8 cellular contexts compared by ENCODE assay signal in the genomic region with DNA sequence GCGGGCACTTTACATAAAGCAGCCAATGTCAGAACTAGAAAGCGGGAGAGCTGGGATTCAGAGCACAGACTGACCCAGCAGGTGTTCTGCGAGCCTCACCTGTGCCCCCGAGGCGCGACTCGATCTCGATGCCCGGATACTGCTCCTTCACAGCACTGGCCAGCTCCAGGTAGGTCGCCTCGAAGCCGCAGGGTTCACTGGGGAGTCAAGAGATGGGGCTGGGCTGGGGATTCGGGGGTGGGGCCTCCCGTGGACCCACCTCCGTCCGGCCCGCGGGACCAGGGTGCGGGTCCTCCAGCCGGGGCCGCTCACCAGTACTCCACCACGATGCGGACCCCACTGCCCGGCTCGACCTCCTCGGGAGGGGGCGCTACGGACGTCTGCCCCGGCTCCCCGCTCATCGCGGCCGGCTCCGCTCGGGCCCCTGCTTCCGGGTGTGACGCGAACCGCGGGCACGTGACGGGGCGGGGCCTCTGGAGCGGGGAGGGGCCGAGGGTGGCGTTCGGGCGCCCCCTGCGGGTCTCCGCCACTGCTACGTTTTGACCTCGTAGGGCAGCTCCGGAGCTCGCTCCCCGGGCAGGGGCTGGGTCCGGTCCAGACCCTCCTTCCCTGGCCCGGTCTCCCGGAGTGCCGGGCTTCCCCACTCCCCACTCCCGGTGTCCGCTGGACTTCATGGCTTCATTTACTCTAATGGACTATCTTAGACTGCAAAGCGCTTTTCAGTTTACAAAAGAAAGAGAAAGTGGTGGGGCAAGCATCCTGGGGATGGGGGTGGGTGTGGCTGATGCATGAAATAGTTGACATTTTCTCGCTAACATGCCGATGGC. TPM values are rescaled to one million over a fixed set of nuclear protein-coding genes. Genes with fewer than 3 reads are reported as not detected.
A peak's percentile ranks its signal among the peaks of the same experiment; 100 is the strongest.
DNase-seq lines count a peak whose midpoint lies in the region; ATAC-seq, FAIRE-seq and TF ChIP-seq lines count a peak whose summit lies in the region.

A gene with protein sequence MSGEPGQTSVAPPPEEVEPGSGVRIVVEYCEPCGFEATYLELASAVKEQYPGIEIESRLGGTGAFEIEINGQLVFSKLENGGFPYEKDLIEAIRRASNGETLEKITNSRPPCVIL (minus strand): TSS at position 438 of the 827 bp plus-strand sequence. CDS start 37 bp downstream, at position 401.

- no peak within 1 kb of the TSS for H3K14ac ChIP-seq in neuronal stem cell (ENCODE audit: low read length)

- TF ChIP-seq POLR2A in H54 (IDR thresholded peaks at IDR 0.05; ENCODE audit: low read depth, low read length) = peak; percentile 77

- DNase-seq in H54 (ENCODE audit: insufficient read length, low spot score) = peak; percentile 91
- peak; percentile 87 to 90 for DNase-seq in SJCRH30
- peak; percentile 93 for DNase-seq in activated gamma-delta T cell treated with anti-CD3 and anti-CD28 coated beads, Interleukin-2, amount 50 U/mL, for 16 hours (ENCODE audit: low read depth)
- DNase-seq in foreskin keratinocyte = peak in 1 of 2 donors; percentile 65
- peak; percentile 87 for DNase-seq in neuronal stem cell (ENCODE audit: low spot score)

- no peak within 1 kb of the TSS for H4K8ac ChIP-seq in neuronal stem cell (ENCODE audit: low read depth, low read length)

- peak within 1 kb of the TSS; percentile 97 for H3K23ac ChIP-seq in neuronal stem cell (ENCODE audit: low read depth, low read length, poor library complexity)

- peaks cover 1% of the 10 kb centered on the region for H3K79me1 ChIP-seq in neuronal stem cell (ENCODE audit: low read depth, low read length)

- no peak within 1 kb of the TSS for H3K4ac ChIP-seq in neuronal stem cell (ENCODE audit: low read length)

- H2BK5ac ChIP-seq in neuronal stem cell (ENCODE audit: low read length) = no peak within 1 kb of the TSS

- H3K4me1 ChIP-seq in ES-I3 (ENCODE audit: insufficient read depth, low read length) (no peaks in the 10 kb centered on the region; the same call in 1 of the 2 replicates), Loucy (ENCODE audit: insufficient read depth, low read length, poor library complexity, severe bottlenecking) (peaks cover 10% of the 10 kb centered on the region), SJCRH30 (no peaks in the 10 kb centered on the region), foreskin keratinocyte (no peaks in the 10 kb centered on the region), neuronal stem cell (ENCODE audit: control insufficient read depth in 2 of 2, insufficient read depth in 1 of 2, low read depth in 1 of 2, low read length in 2 of 2) (peaks cover 0 to 3% of the 10 kb centered on the region in 2 donors)

- 0 out of 2 replicates have a peak, but pooled peaks cover 3% of the 10 kb centered on the region for H3K36me3 ChIP-seq in ES-I3 (ENCODE audit: insufficient read depth, low read length)
- H3K36me3 ChIP-seq in Loucy (ENCODE audit: insufficient read depth, low read length) = no peaks in the 10 kb centered on the region
- no peaks in the 10 kb centered on the region for H3K36me3 ChIP-seq in SJCRH30
- peaks cover 25 to 39% of the 10 kb centered on the region in 2 donors for H3K36me3 ChIP-seq in neuronal stem cell (replicated peaks in 1 of 2; ENCODE audit: control insufficient read depth in 2 of 2, insufficient read depth in 2 of 2, low read length in 2 of 2)

- peak; percentile 90 for ATAC-seq in foreskin keratinocyte

- H3K9me3 ChIP-seq in ES-I3 (ENCODE audit: control insufficient read depth, insufficient read depth, low read length) (no peaks in the 10 kb centered on the region), Loucy (ENCODE audit: insufficient read depth, low read depth, low read length) (no peaks in the 10 kb centered on the region), SJCRH30 (replicated peaks) (no peaks in the 10 kb centered on the region), neuronal stem cell (replicated peaks in 1 of 2; ENCODE audit: control insufficient read depth in 2 of 2, insufficient read depth in 1 of 2, low read depth in 1 of 2, low read length in 2 of 2) (no peaks in the 10 kb centered on the region)

- peak within 1 kb of the TSS; percentile 92 for H3K18ac ChIP-seq in neuronal stem cell (ENCODE audit: low read length)

- H2AFZ ChIP-seq in Loucy (ENCODE audit: low read length) (peak within 1 kb of the TSS; percentile 91), neuronal stem cell (ENCODE audit: low read length) (peak within 1 kb of the TSS; percentile 98)

- no CpG with 5 or more reads among the region's 65 CpGs for WGBS in neuronal stem cell (ENCODE audit: extremely low coverage in 2 of 2, insufficient read length in 2 of 2, insufficient replicate concordance in 1 of 2), 2 donors

- H3K27ac ChIP-seq in SJCRH30 = peak within 1 kb of the TSS; percentile 38
- H3K27ac ChIP-seq in foreskin keratinocyte = peak within 1 kb of the TSS; percentile 81
- H3K27ac ChIP-seq in neuronal stem cell (replicated peaks; ENCODE audit: low read length) = no peak within 1 kb of the TSS

- peak within 1 kb of the TSS; percentile 97 for H3K4me2 ChIP-seq in Loucy (ENCODE audit: low read depth, low read length, poor library complexity, severe bottlenecking)
- H3K4me2 ChIP-seq in neuronal stem cell (ENCODE audit: insufficient read depth, low read length, poor library complexity, severe bottlenecking) = peak within 1 kb of the TSS; percentile 78

- H3F3A ChIP-seq in Loucy (ENCODE audit: low read depth) = no peaks in the 10 kb centered on the region

- no peak for FAIRE-seq in H54 (lab: Jason Lieb, UNC)

- peak within 1 kb of the TSS; percentile 71 for H2BK15ac ChIP-seq in neuronal stem cell (ENCODE audit: low read length)

- no peak within 1 kb of the TSS for H2BK120ac ChIP-seq in neuronal stem cell (ENCODE audit: low read depth, low read length)

- peaks cover 9% of the 10 kb centered on the region for H3K79me2 ChIP-seq in Loucy (ENCODE audit: insufficient read depth, low read length)

- H3K4me3 ChIP-seq in Loucy (ENCODE audit: low read length, poor library complexity, severe bottlenecking) (peak within 1 kb of the TSS; percentile 91), SJCRH30 (peak within 1 kb of the TSS; percentile 68), neuronal stem cell (ENCODE audit: low read length in 2 of 2) (peak within 1 kb of the TSS; percentile 63 to 86)

- H3K9me2 ChIP-seq in Loucy (replicated peaks; ENCODE audit: low read depth, low read length) = no peaks in the 10 kb centered on the region

- H4K20me1 ChIP-seq in Loucy (ENCODE audit: insufficient read depth, low read length, poor library complexity, severe bottlenecking) = no peaks in the 10 kb centered on the region

- H3K9ac ChIP-seq in ES-I3 (ENCODE audit: low read depth, low read length) (peak within 1 kb of the TSS; percentile 67; the same call in 1 of the 2 replicates), Loucy (ENCODE audit: low read depth, low read length, poor library complexity, severe bottlenecking) (peak within 1 kb of the TSS; percentile 81), neuronal stem cell (ENCODE audit: low read depth, low read length, poor library complexity) (peak within 1 kb of the TSS; percentile 71)

- H2AK5ac ChIP-seq in neuronal stem cell (ENCODE audit: low read depth, low read length) = peak within 1 kb of the TSS; percentile 67

- no peak within 1 kb of the TSS for H2BK12ac ChIP-seq in neuronal stem cell (ENCODE audit: low read length)

- TF ChIP-seq CTCF in Loucy (conservative IDR thresholded peaks at IDR 0.05; ENCODE audit: low read length) = peak; percentile 71
- TF ChIP-seq CTCF in foreskin keratinocyte (conservative IDR thresholded peaks at IDR 0.05) = peak; percentile 96
- no peak for TF ChIP-seq CTCF in subcutaneous adipose tissue (IDR thresholded peaks at IDR 0.05; ENCODE audit: low read depth)

- no peak within 1 kb of the TSS for H4K91ac ChIP-seq in neuronal stem cell (ENCODE audit: low read depth, low read length, poor library complexity)

- no peaks in the 10 kb centered on the region for H3K27me3 ChIP-seq in Loucy (ENCODE audit: insufficient read depth, low read length, poor library complexity, severe bottlenecking)
- no peaks in the 10 kb centered on the region for H3K27me3 ChIP-seq in SJCRH30
- H3K27me3 ChIP-seq in foreskin keratinocyte = no peaks in the 10 kb centered on the region
- peaks cover 0 to under 1% (median 0%) of the 10 kb centered on the region in 3 experiments for H3K27me3 ChIP-seq in neuronal stem cell (ENCODE audit: control insufficient read depth in 3 of 3, insufficient read depth in 3 of 3, low read depth in 1 of 3, low read length in 3 of 3)

RNA-seq across cellular contexts. Expression of the gene that starts here (rescaled TPM):
- 23.6 and 25.8 TPM in 2 replicates for total RNA-seq in SJCRH30 (2014; rRNA removed; shearing (Covaris generic))
- total RNA-seq in foreskin keratinocyte = 57.1 and 61.6 TPM in 2 replicates
- 78.4 and 83.5 TPM in 2 replicates for polyA plus RNA-seq in foreskin keratinocyte
- 78.7 TPM for polyA plus RNA-seq in neuronal stem cell (2013, experiment 1 of 2)
- 72.6 TPM for polyA plus RNA-seq in neuronal stem cell (2013, experiment 2 of 2)
- total RNA-seq in subcutaneous adipose tissue = 10 to 100 TPM; 32.4 to 52.7 (median 46.4) TPM
